28 cellular contexts compared by ENCODE assay signal in genomic region chr5:130545291-130545690, GRCh38.
DNase-seq lines count a peak whose midpoint lies in the region; ATAC-seq, FAIRE-seq and TF ChIP-seq lines count a peak whose summit lies in the region.
"Had no signal": no experiment of that assay in that cellular context is flagged by ENCODE, and none has a peak within 500 bp of the region (broad histone marks: within the 10 kb centered on the region; RNA-seq: fewer than 3 reads in every experiment).

No MANE protein-coding gene starts in this region.

- peaks cover 0 to 45% of the 10 kb centered on the region in 2 donors for H3K9me3 ChIP-seq in left lung
- H3K9me3 ChIP-seq: MG63, testis had no signal

- ATAC-seq in left lung = peak; percentile 34
- ATAC-seq: activated T-helper 17 cell treated with anti-CD3 and anti-CD28 coated beads, Interleukin-2, amount 50 U/mL, for 72 hours; GM23338; K562; right cardiac atrium; Right ventricle myocardium inferior had no signal

- H3K27me3 Mint-ChIP-seq in osteocyte (ENCODE audit: unreplicated experiment) = no peaks in the 10 kb centered on the region
- H3K27me3 Mint-ChIP-seq: activated naive CD4-positive, alpha-beta T cell treated with anti-CD3 and anti-CD28 coated beads, Interleukin-2, amount 10 ng/mL, durations not matched to agents 7 days and 5 days had no signal

- FAIRE-seq in HTR-8/SVneo (lab: Jason Lieb, UNC) = no peak
- FAIRE-seq: A204.1, D721Med, islet of Langerhans, K562, urothelium cell line had no signal

- H3K9me3 Mint-ChIP-seq in osteocyte (ENCODE audit: unreplicated experiment) = peaks cover 48% of the 10 kb centered on the region
- H3K9me3 Mint-ChIP-seq: activated naive CD4-positive, alpha-beta T cell treated with anti-CD3 and anti-CD28 coated beads, Interleukin-2, amount 10 ng/mL, durations not matched to agents 7 days and 5 days had no signal

- no peak overlapping the region for H3K4me3 Mint-ChIP-seq in osteocyte (ENCODE audit: unreplicated experiment)
- H3K4me3 Mint-ChIP-seq: activated naive CD4-positive, alpha-beta T cell treated with anti-CD3 and anti-CD28 coated beads, Interleukin-2, amount 10 ng/mL, durations not matched to agents 7 days and 5 days; activated T-helper 17 cell treated with anti-CD3 and anti-CD28 coated beads, Interleukin-2, amount 50 U/mL, for 72 hours; CD4-positive, CD25-positive, alpha-beta regulatory T cell; GM23338; mesothelial cell of epicardium; stimulated activated naive CD8-positive, alpha-beta T cell treated with anti-CD3 and anti-CD28 coated beads, Interleukin-15, Interleukin-2, amounts not matched to agents 100 ng/mL and 50 ng/mL, for 24 hours had no signal

- no peak overlapping the region for H3K4me3 ChIP-seq in left lung
- H3K4me3 ChIP-seq: GM23338, K562, MG63, testis had no signal

- no peaks in the 10 kb centered on the region for H3K27me3 ChIP-seq in left lung
- H3K27me3 ChIP-seq: MG63, testis had no signal

- peaks cover 14% of the 10 kb centered on the region for H3K36me3 Mint-ChIP-seq in osteocyte (ENCODE audit: unreplicated experiment)
- H3K36me3 Mint-ChIP-seq: activated naive CD4-positive, alpha-beta T cell treated with anti-CD3 and anti-CD28 coated beads, Interleukin-2, amount 10 ng/mL, durations not matched to agents 7 days and 5 days; CD4-positive, CD25-positive, alpha-beta regulatory T cell; mesothelial cell of epicardium had no signal

- intact Hi-C loops in left lung (cut with DNase I) = no loop called here

- DNase-seq in SIG-M5 treated with dmso at 0.1 percent for 504 hours (lab: John Stamatoyannopoulos, UW; ENCODE audit: unreplicated experiment) (peak; percentile 55), SIG-M5 (lab: John Stamatoyannopoulos, UW) (no peak), NCI-H510A treated with DMSO at 0.1 percent for 48 hours (lab: John Stamatoyannopoulos, UW) (peak; percentile 65), T47D (ENCODE audit: low read depth in 1 of 2, low spot score in 1 of 2) (peak; percentile 18 to 80), left lung (no peak), glomerular visceral epithelial cell (ENCODE audit: extremely low spot score) (no peak), HTR-8/SVneo (ENCODE audit: insufficient read length, low spot score) (no peak), osteocyte (ENCODE audit: extremely low spot score, unreplicated experiment) (no peak)
- DNase-seq: activated CD4-positive, alpha-beta T cell treated with anti-CD3 and anti-CD28 coated beads for 4 hours; activated naive CD4-positive, alpha-beta T cell treated with anti-CD3 and anti-CD28 coated beads, Interleukin-2, amount 10 ng/mL, durations not matched to agents 7 days and 5 days; CD4-positive, CD25-positive, alpha-beta regulatory T cell; MG63; NCI-H1105; NCI-H2029; right cardiac atrium; stimulated activated CD4-positive, alpha-beta T cell treated with anti-CD3 and anti-CD28 coated beads, Interleukin-1b, Interleukin-23, amount 100 ng/mL, for 48 hours; testis; WERI-Rb-1 had no signal

- H3K27ac ChIP-seq in left lung = no peak overlapping the region
- H3K27ac ChIP-seq: testis, WERI-Rb-1 had no signal

- no peak overlapping the region for H3K27ac Mint-ChIP-seq in osteocyte (ENCODE audit: unreplicated experiment)
- H3K27ac Mint-ChIP-seq: activated naive CD4-positive, alpha-beta T cell treated with anti-CD3 and anti-CD28 coated beads, Interleukin-2, amount 10 ng/mL, durations not matched to agents 7 days and 5 days; activated T-helper 17 cell treated with anti-CD3 and anti-CD28 coated beads, Interleukin-2, amount 50 U/mL, for 72 hours; GM23338; mesothelial cell of epicardium; stimulated activated naive CD8-positive, alpha-beta T cell treated with anti-CD3 and anti-CD28 coated beads, Interleukin-15, Interleukin-2, amounts not matched to agents 100 ng/mL and 50 ng/mL, for 24 hours had no signal

- in situ Hi-C loops in T47D (cut with HindIII; ENCODE audit: low pct_unique_long_range_greater_than_20kb, low sequenced_read_pairs) = no loop called here

- H3K36me3 ChIP-seq in left lung = no peaks in the 10 kb centered on the region
- H3K36me3 ChIP-seq: MG63, WERI-Rb-1 had no signal

- H3K4me1 Mint-ChIP-seq in osteocyte (ENCODE audit: unreplicated experiment) = peaks cover 14% of the 10 kb centered on the region
- H3K4me1 Mint-ChIP-seq: activated naive CD4-positive, alpha-beta T cell treated with anti-CD3 and anti-CD28 coated beads, Interleukin-2, amount 10 ng/mL, durations not matched to agents 7 days and 5 days; activated T-helper 17 cell treated with anti-CD3 and anti-CD28 coated beads, Interleukin-2, amount 50 U/mL, for 72 hours; CD4-positive, CD25-positive, alpha-beta regulatory T cell; mesothelial cell of epicardium had no signal

- no peak for TF ChIP-seq CTCF in left lung (IDR thresholded peaks at IDR 0.05)
- no peak for TF ChIP-seq CTCF in osteocyte (IDR thresholded peaks at IDR 0.05)

- no peaks in the 10 kb centered on the region for H3K4me1 ChIP-seq in left lung
- H3K4me1 ChIP-seq: testis had no signal

Comparison
In these comparisons a context has a peak if more than half of its experiments do, and no peak if none do; other contexts are left out.
1. DNase-seq: peak in SIG-M5 treated with dmso at 0.1 percent for 504 hours (single experiment), NCI-H510A treated with DMSO at 0.1 percent for 48 hours (single experiment) and T47D (2 of 2); none in SIG-M5 (single experiment), left lung (0 of 2), glomerular visceral epithelial cell (single experiment), HTR-8/SVneo (single experiment) and osteocyte (single experiment).